In the genomic region with DNA sequence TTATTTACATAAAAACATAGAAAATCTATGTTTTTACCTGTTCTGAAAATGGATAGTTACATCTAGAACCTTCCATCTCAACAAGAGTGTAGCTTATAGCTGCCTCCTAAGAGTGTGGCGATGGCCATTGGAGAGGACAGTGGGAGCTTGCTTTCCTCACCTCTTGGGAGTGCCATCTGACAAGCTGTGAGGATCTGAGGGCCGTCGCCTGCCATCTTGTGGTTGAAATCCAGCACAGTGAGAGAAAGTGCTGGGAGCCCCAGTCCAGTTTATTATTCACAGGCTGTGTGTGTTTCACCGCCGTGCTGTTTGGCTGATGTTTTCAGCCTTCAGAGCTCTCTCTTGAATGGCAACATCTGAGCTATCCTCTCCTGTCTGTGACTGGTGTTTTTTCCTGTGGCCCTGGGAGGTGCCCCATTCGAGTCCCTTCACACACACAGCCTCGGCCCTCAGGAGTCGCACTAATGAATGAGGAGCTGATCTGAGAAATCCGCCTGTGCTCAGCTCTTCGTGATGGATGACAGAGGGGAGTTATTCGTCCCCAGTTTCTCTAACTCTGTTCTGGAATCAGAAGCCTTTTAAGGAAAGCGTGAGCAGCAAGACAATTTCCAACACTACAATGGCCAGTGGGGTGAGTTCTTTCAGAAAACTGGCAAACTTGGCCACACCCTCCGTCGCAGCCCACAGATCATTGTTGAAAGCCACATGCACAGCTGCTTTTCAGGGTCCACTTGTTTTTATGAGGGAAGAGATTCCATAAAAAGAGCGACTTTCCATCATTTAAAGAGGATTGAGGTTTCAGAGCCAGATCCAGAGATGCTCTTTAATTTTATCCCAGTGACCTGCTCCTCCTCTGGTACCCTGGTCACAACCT, we compare ENCODE assay signal across 8 cellular contexts.
DNase-seq lines count a peak whose midpoint lies in the region; ATAC-seq and TF ChIP-seq lines count a peak whose summit lies in the region.

No MANE protein-coding gene starts in this region.

- H3K79me2 ChIP-seq in Karpas-422 (ENCODE audit: low read length), result no peaks in the 10 kb centered on the region

- no peak for TF ChIP-seq POLR2A in right lobe of liver (IDR thresholded peaks at IDR 0.05)

- peak; percentile 85 for ATAC-seq in RWPE2 (ENCODE audit: low read depth)
- ATAC-seq in right lobe of liver, result peak; percentile 95 to 98 (median 95)
- no peak for ATAC-seq in GM21529 (IDR thresholded peaks at IDR 0.05; ENCODE audit: unreplicated experiment)

- H3K4me1 Mint-ChIP-seq in type B pancreatic cell (ENCODE audit: unreplicated experiment), result peaks cover 10% of the 10 kb centered on the region

- no peaks in the 10 kb centered on the region for H3K36me3 Mint-ChIP-seq in type B pancreatic cell

- no peaks in the 10 kb centered on the region for H3K27me3 Mint-ChIP-seq in type B pancreatic cell

- 39% methylated on average over 12 of the region's 15 CpGs for WGBS in right lobe of liver (ENCODE audit: insufficient coverage, low coverage, low lambda C conversion rate, missing lambda C conversion rate)

- no peaks in the 10 kb centered on the region for H3K9me3 Mint-ChIP-seq in type B pancreatic cell

- H3K27ac ChIP-seq in Karpas-422 (ENCODE audit: low read length) (no peak overlapping the region), RWPE2 (ENCODE audit: poor library complexity, severe bottlenecking) (no peak overlapping the region), right lobe of liver (no peak overlapping the region)

- H2AFZ ChIP-seq in Karpas-422 (ENCODE audit: low read length), result no peak overlapping the region

- H3K4me2 ChIP-seq in Karpas-422 (ENCODE audit: low read depth, low read length, poor library complexity, severe bottlenecking), result no peak overlapping the region

- H3K4me1 ChIP-seq in Karpas-422 (ENCODE audit: low read length), result no peaks in the 10 kb centered on the region
- H3K4me1 ChIP-seq in RWPE2 (ENCODE audit: insufficient read depth, poor library complexity, severe bottlenecking), result peaks cover 5% of the 10 kb centered on the region
- H3K4me1 ChIP-seq in right lobe of liver, result no peaks in the 10 kb centered on the region

- H3K4me3 Mint-ChIP-seq in type B pancreatic cell, result no peak overlapping the region

- in situ Hi-C loops in ACHN (cut with HindIII; ENCODE audit: low pct_ligation_motif_present, low pct_unique_long_range_greater_than_20kb, low sequenced_read_pairs), result no loop called here

- peak; percentile 62 for TF ChIP-seq CTCF in GM12875 (IDR thresholded peaks at IDR 0.05; ENCODE audit: borderline replicate concordance, insufficient read depth, low read depth, low read length)
- TF ChIP-seq CTCF in RWPE2 (IDR thresholded peaks at IDR 0.05; ENCODE audit: poor library complexity, severe bottlenecking), result peak; percentile 97
- TF ChIP-seq CTCF in right lobe of liver (IDR thresholded peaks at IDR 0.05), result peak; percentile 60 to 81 (median 72)
- peak; percentile 86 for TF ChIP-seq CTCF in type B pancreatic cell (conservative IDR thresholded peaks at IDR 0.05)

- no peak overlapping the region for H3K4me3 ChIP-seq in GM12875 (ENCODE audit: low read depth, low read length)
- no peak overlapping the region for H3K4me3 ChIP-seq in Karpas-422 (ENCODE audit: low read length)
- no peak overlapping the region for H3K4me3 ChIP-seq in RWPE2 (ENCODE audit: severe bottlenecking)
- no peak overlapping the region for H3K4me3 ChIP-seq in right lobe of liver

- no peaks in the 10 kb centered on the region for H3K9me2 ChIP-seq in Karpas-422 (replicated peaks; ENCODE audit: insufficient read depth, low read length)

- H3K27me3 ChIP-seq in Karpas-422 (ENCODE audit: low read length) (no peaks in the 10 kb centered on the region), RWPE2 (ENCODE audit: insufficient read depth, poor library complexity, severe bottlenecking) (peaks cover 16% of the 10 kb centered on the region), right lobe of liver (no peaks in the 10 kb centered on the region)

- intact Hi-C loops in right lobe of liver (cut with DNase I), result loop anchor here (5.0 to 10.0 kb wide), 2 partner anchors 224 to 227 kb away; no protein-coding TSS in a partner anchor

- H4K20me1 ChIP-seq in Karpas-422 (ENCODE audit: insufficient read depth, low read depth, low read length), result no peaks in the 10 kb centered on the region

- H3K36me3 ChIP-seq in Karpas-422 (ENCODE audit: insufficient read depth, low read length) (no peaks in the 10 kb centered on the region), RWPE2 (ENCODE audit: low read depth) (no peaks in the 10 kb centered on the region), right lobe of liver (no peaks in the 10 kb centered on the region)

- peak overlapping the region; percentile 31 for H3K27ac Mint-ChIP-seq in type B pancreatic cell

- DNase-seq in ACHN, result peak; percentile 71
- DNase-seq in Karpas-422, result peak; percentile 58
- DNase-seq in RWPE2 (ENCODE audit: low spot score), result peak; percentile 77
- peak; percentile 79 for DNase-seq in ecto neural progenitor cell (ENCODE audit: low spot score)
- peak; percentile 56 to 70 (median 59) for DNase-seq in right lobe of liver
- DNase-seq in type B pancreatic cell (ENCODE audit: extremely low spot score, unreplicated experiment), result peak; percentile 72

- no peak overlapping the region for H3K9ac ChIP-seq in Karpas-422 (ENCODE audit: low read length)

- H3K9me3 ChIP-seq in Karpas-422 (ENCODE audit: low read length) (no peaks in the 10 kb centered on the region), RWPE2 (ENCODE audit: severe bottlenecking) (no peaks in the 10 kb centered on the region), right lobe of liver (no peaks in the 10 kb centered on the region)
